In genomic region chr4:168440442-168441264, GRCh38 we compare ENCODE assay signal across 1 cellular context.
TF ChIP-seq lines count a peak whose summit lies in the region.

No MANE protein-coding gene starts in this region.

TF ChIP-seq in GM12878, 131 proteins besides CTCF, POLR2A, EP300 and RAD21 (continued from another document):
- TF ChIP-seq, protein P1, sequence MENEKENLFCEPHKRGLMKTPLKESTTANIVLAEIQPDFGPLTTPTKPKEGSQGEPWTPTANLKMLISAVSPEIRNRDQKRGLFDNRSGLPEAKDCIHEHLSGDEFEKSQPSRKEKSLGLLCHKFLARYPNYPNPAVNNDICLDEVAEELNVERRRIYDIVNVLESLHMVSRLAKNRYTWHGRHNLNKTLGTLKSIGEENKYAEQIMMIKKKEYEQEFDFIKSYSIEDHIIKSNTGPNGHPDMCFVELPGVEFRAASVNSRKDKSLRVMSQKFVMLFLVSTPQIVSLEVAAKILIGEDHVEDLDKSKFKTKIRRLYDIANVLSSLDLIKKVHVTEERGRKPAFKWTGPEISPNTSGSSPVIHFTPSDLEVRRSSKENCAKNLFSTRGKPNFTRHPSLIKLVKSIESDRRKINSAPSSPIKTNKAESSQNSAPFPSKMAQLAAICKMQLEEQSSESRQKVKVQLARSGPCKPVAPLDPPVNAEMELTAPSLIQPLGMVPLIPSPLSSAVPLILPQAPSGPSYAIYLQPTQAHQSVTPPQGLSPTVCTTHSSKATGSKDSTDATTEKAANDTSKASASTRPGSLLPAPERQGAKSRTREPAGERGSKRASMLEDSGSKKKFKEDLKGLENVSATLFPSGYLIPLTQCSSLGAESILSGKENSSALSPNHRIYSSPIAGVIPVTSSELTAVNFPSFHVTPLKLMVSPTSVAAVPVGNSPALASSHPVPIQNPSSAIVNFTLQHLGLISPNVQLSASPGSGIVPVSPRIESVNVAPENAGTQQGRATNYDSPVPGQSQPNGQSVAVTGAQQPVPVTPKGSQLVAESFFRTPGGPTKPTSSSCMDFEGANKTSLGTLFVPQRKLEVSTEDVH (IDR thresholded peaks at IDR 0.05; ENCODE audit: low read depth, partially characterized antibody), result no peak
- TF ChIP-seq ATF7 (IDR thresholded peaks at IDR 0.05; ENCODE audit: low read depth) (peak; percentile 51; the same call in 1 of the 2 replicates), SPI1 (IDR thresholded peaks at IDR 0.05; ENCODE audit: borderline replicate concordance, insufficient read depth, low read depth, low read length) (peak; percentile 52; the same call in 1 of the 2 replicates), MTA2 (IDR thresholded peaks at IDR 0.05; ENCODE audit: low read depth) (peak; percentile 48), MXI1 (IDR thresholded peaks at IDR 0.05; ENCODE audit: low read depth, low read length) (no peak), NR2F1 (conservative IDR thresholded peaks at IDR 0.05) (peak; percentile 75)
